Comparison of ENCODE assay signal across 14 cellular contexts in genomic region chr6:90231798-90232197, GRCh38.
"Had no signal": no experiment of that assay in that cellular context is flagged by ENCODE, and none has a peak within 500 bp of the region (broad histone marks: within the 10 kb centered on the region; RNA-seq: fewer than 3 reads in every experiment).

No MANE protein-coding gene starts in this region.

- H3K4me3 Mint-ChIP-seq: natural killer cell; stimulated activated effector memory CD8-positive, alpha-beta T cell treated with anti-CD3 and anti-CD28 coated beads, Interleukin-12 subunit alpha, Interleukin-12 subunit beta, amount 100 ng/mL, for 72 hours had no signal

- H3K36me3 ChIP-seq: suprapubic skin, upper lobe of left lung had no signal

- H3K27me3 Mint-ChIP-seq: progenitor cell of endocrine pancreas had no signal

- H3K9me3 ChIP-seq: suprapubic skin, upper lobe of left lung had no signal

- H3K4me3 ChIP-seq: dorsolateral prefrontal cortex, smooth muscle cell, suprapubic skin, upper lobe of left lung had no signal

- H3K27me3 ChIP-seq: dorsolateral prefrontal cortex, suprapubic skin, upper lobe of left lung had no signal

- H3K36me3 Mint-ChIP-seq: natural killer cell; stimulated activated effector memory CD8-positive, alpha-beta T cell treated with anti-CD3 and anti-CD28 coated beads, Interleukin-12 subunit alpha, Interleukin-12 subunit beta, amount 100 ng/mL, for 72 hours had no signal

- H3K27ac Mint-ChIP-seq: natural killer cell; progenitor cell of endocrine pancreas; stimulated activated effector memory CD8-positive, alpha-beta T cell treated with anti-CD3 and anti-CD28 coated beads, Interleukin-12 subunit alpha, Interleukin-12 subunit beta, amount 100 ng/mL, for 72 hours had no signal

- H3K27ac ChIP-seq: dorsolateral prefrontal cortex, suprapubic skin, upper lobe of left lung had no signal

- DNase-seq: activated CD4-positive, alpha-beta T cell treated with anti-CD3 and anti-CD28 coated beads for 1 hour; dorsolateral prefrontal cortex; hypothalamus; kidney glomerular epithelial cell; natural killer cell; occipital lobe; right cardiac atrium; T-helper 9 cell; upper lobe of left lung had no signal

- ATAC-seq: esophagus mucosa; natural killer cell; right cardiac atrium; stimulated activated effector memory CD8-positive, alpha-beta T cell treated with anti-CD3 and anti-CD28 coated beads, Interleukin-12 subunit alpha, Interleukin-12 subunit beta, amount 100 ng/mL, for 72 hours had no signal

- H3K9me3 Mint-ChIP-seq: natural killer cell; stimulated activated effector memory CD8-positive, alpha-beta T cell treated with anti-CD3 and anti-CD28 coated beads, Interleukin-12 subunit alpha, Interleukin-12 subunit beta, amount 100 ng/mL, for 72 hours had no signal
